Comparison of ENCODE assay signal across 1 cellular context in genomic region chr3:123412076-123412475, GRCh38.
A peak's percentile ranks its signal among the peaks of the same experiment; 100 is the strongest.
TF ChIP-seq lines count a peak whose summit lies in the region.

No MANE protein-coding gene starts in this region.

TF ChIP-seq in H1, 55 proteins besides CTCF, POLR2A, EP300 and RAD21:
- TF ChIP-seq, protein P1, sequence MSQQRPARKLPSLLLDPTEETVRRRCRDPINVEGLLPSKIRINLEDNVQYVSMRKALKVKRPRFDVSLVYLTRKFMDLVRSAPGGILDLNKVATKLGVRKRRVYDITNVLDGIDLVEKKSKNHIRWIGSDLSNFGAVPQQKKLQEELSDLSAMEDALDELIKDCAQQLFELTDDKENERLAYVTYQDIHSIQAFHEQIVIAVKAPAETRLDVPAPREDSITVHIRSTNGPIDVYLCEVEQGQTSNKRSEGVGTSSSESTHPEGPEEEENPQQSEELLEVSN (IDR thresholded peaks at IDR 0.05), result 0 out of 2 replicates have a peak, but pooled peaks have one; percentile 19
- TF ChIP-seq HDAC2 (IDR thresholded peaks at IDR 0.05; ENCODE audit: borderline replicate concordance in 1 of 2, low read depth in 2 of 2, low read length in 2 of 2) (no peak), SRF (IDR thresholded peaks at IDR 0.05; ENCODE audit: low read depth, low read length) (no peak), SAP30 (IDR thresholded peaks at IDR 0.05; ENCODE audit: insufficient read depth, insufficient replicate concordance, low read length) (no peak), SP2 (IDR thresholded peaks at IDR 0.05; ENCODE audit: low read length) (peak; percentile 16; the same call in 1 of the 2 replicates), BACH1 (IDR thresholded peaks at IDR 0.05; ENCODE audit: low read length) (no peak), TBP (IDR thresholded peaks at IDR 0.05; ENCODE audit: low read depth, low read length) (no peak), RBBP5 (IDR thresholded peaks at IDR 0.05; ENCODE audit: borderline replicate concordance, low read depth, low read length) (no peak), CTBP2 (IDR thresholded peaks at IDR 0.05; ENCODE audit: borderline replicate concordance, insufficient read depth, insufficient read length, low read length) (no peak), TEAD4 (IDR thresholded peaks at IDR 0.05; ENCODE audit: low read depth, low read length) (peak; percentile 93), POU5F1 (IDR thresholded peaks at IDR 0.05; ENCODE audit: low read depth, low read length) (no peak), RXRA (IDR thresholded peaks at IDR 0.05; ENCODE audit: insufficient read depth, low read depth, low read length) (no peak)
- TF ChIP-seq, protein P2, sequence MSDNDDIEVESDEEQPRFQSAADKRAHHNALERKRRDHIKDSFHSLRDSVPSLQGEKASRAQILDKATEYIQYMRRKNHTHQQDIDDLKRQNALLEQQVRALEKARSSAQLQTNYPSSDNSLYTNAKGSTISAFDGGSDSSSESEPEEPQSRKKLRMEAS (IDR thresholded peaks at IDR 0.05), result no peak
